Comparison of ENCODE assay signal across 9 cellular contexts in the genomic region with DNA sequence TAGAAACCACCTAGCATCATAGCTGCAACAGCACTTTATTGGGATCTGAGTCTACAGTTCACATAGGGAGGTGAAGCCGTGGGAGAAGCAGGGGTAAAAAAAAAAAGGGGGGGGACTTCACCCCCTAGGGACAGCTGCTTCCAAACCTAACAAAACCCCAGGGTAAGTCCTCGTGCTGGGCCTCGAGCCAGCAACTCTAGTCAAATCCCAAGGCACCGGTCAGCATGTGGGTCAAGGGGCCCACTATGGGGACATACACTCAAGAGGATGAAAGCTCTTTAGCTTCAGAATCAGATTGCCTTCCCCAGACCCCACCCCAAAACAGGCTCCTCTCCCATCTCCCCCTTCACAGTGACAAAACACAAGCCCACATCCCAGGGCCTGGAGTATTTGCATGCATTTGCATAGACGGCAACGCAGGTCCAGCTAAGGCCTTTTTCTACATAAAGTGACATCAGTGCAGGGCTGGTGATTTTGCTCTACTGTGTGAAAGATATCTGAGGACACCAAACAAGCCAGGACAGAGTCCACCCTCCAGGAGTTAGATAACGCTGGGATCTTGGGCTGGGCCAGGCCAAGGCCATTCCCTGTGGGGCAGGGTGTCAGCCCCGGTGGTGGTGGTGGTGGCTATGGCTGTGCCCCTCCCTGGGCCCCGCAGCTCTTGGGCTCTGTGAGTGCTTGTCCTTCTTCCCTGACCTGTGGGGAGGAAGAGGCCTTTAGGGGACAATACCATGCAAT. TPM values are rescaled to one million over a fixed set of nuclear protein-coding genes. Genes with fewer than 3 reads are reported as not detected.
DNase-seq lines count a peak whose midpoint lies in the region; ATAC-seq, FAIRE-seq and TF ChIP-seq lines count a peak whose summit lies in the region.
"Had no signal": no experiment of that assay in that cellular context is flagged by ENCODE, and none has a peak within 500 bp of the region (broad histone marks: within the 10 kb centered on the region; RNA-seq: fewer than 3 reads in every experiment).

No MANE protein-coding gene starts in this region.

- H3K27me3 ChIP-seq in HL-60 (ENCODE audit: insufficient read depth, poor library complexity, severe bottlenecking) (no peaks in the 10 kb centered on the region), heart left ventricle (no peaks in the 10 kb centered on the region), small intestine (ENCODE audit: control insufficient read depth in 2 of 2, insufficient read depth in 2 of 2, low read length in 2 of 2) (no peaks in the 10 kb centered on the region)

- TF ChIP-seq CTCF in HL-60 (IDR thresholded peaks at IDR 0.05; ENCODE audit: insufficient read depth, low read length) (no peak), heart left ventricle (IDR thresholded peaks at IDR 0.05) (no peak)

- FAIRE-seq in small intestine (lab: Jason Lieb, UNC), result no peak

- TF ChIP-seq POLR2A in Raji (IDR thresholded peaks at IDR 0.05; ENCODE audit: insufficient read depth, low read depth, low read length), result peak; percentile 49
- TF ChIP-seq POLR2A in heart left ventricle (IDR thresholded peaks at IDR 0.05), result no peak

- DNase-seq in HL-60 (ENCODE audit: low read depth in 1 of 2, low spot score in 1 of 2) (no peak), heart left ventricle (peak in 1 of 5 donors; percentile 63), small intestine (peak; percentile 93), amniotic stem cell (lab: John Stamatoyannopoulos, UW) (no peak), HK-2 (ENCODE audit: unreplicated experiment) (no peak)
- DNase-seq: HFFc6, occipital lobe had no signal

- H3K27ac ChIP-seq in HL-60 (replicated peaks) (peak overlapping the region; percentile 26), heart left ventricle (peak overlapping the region in 10 of 12 donors; percentile 18 to 77 (median 36)), small intestine (ENCODE audit: low read depth in 1 of 2, low read length in 1 of 2) (peak overlapping the region; percentile 34 to 83)

- no peaks in the 10 kb centered on the region for H3K9me3 ChIP-seq in heart left ventricle
- H3K9me3 ChIP-seq in small intestine (ENCODE audit: control insufficient read depth, low read depth), result no peaks in the 10 kb centered on the region

- peaks cover 0 to 47% (median 8%) of the 10 kb centered on the region in 12 donors for H3K4me1 ChIP-seq in heart left ventricle
- peaks cover 4 to 14% of the 10 kb centered on the region in 2 donors for H3K4me1 ChIP-seq in small intestine (ENCODE audit: control insufficient read depth in 2 of 2, insufficient read depth in 1 of 2, low read depth in 1 of 2, low read length in 1 of 2)

- H3K4me3 ChIP-seq in HL-60 (replicated peaks; ENCODE audit: insufficient read depth, low read length) (no peak overlapping the region), heart left ventricle (no peak overlapping the region), small intestine (ENCODE audit: low read depth in 1 of 2, low read length in 2 of 2) (no peak overlapping the region)

- no peak for ATAC-seq in heart left ventricle
- no peak for ATAC-seq in GM18498 (IDR thresholded peaks at IDR 0.05; ENCODE audit: unreplicated experiment)

- intact Hi-C loops in heart left ventricle (cut with DNase I), result no loop called here

- H3K36me3 ChIP-seq in heart left ventricle, result peaks cover 0 to 41% (median 17%) of the 10 kb centered on the region in 9 donors
- H3K36me3 ChIP-seq in small intestine (ENCODE audit: control insufficient read depth in 2 of 2, insufficient read depth in 2 of 2, low read length in 2 of 2), result peaks cover 3 to 7% of the 10 kb centered on the region in 2 donors

- 47 to 62% (median 50%) methylated on average over 9 of the region's 9 CpGs for WGBS in heart left ventricle, 4 donors
- 16 to 43% (median 23%) methylated on average over 9 of the region's 9 CpGs for WGBS in small intestine, 3 donors

RNA-seq across cellular contexts. Expression of gene PMVK, which starts 8.1 kb away (rescaled TPM):
- total RNA-seq in heart left ventricle, result 10 to 100 TPM; 12.8 to 50.8 (median 37.5) TPM
- polyA plus RNA-seq in heart left ventricle, result 10 to 100 TPM; 47.1 to 52.1 TPM
- 100 to 1,000 TPM in 1 of 3 donors, 10 to 100 TPM in 2; 59.5 to 120 (median 92.6) TPM for polyA plus RNA-seq in small intestine

RNA-seq across cellular contexts. Expression of gene PBXIP1, which starts 11.3 kb away (rescaled TPM):
- total RNA-seq in heart left ventricle, result 10 to 100 TPM; 38.2 to 70.4 (median 51.7) TPM
- 10 to 100 TPM; 36.9 to 38.2 TPM for polyA plus RNA-seq in heart left ventricle
- 10 to 100 TPM; 31.9 to 40.7 (median 34.9) TPM for polyA plus RNA-seq in small intestine

RNA-seq across cellular contexts. Expression of gene PYGO2, which starts 17.0 kb away (rescaled TPM):
- 10 to 100 TPM; 10.7 to 19.2 (median 16.3) TPM for total RNA-seq in heart left ventricle
- polyA plus RNA-seq in heart left ventricle (10 to 100 TPM in 1 of 2 donors, 1 to 10 TPM in 1; 9.7 to 18.0 TPM), small intestine (10 to 100 TPM; 22.1 to 27.5 (median 22.2) TPM)

RNA-seq across cellular contexts. Expression of gene SHC1, which starts 26.0 kb away (rescaled TPM):
- total RNA-seq in heart left ventricle, result 100 to 1,000 TPM in 1 of 9 donors, 10 to 100 TPM in 8; 38.8 to 115 (median 62.4) TPM
- polyA plus RNA-seq in heart left ventricle (10 to 100 TPM; 23.6 to 93.7 TPM), small intestine (10 to 100 TPM; 59.7 to 84.8 (median 67.8) TPM)

RNA-seq across cellular contexts. Expression of gene CKS1B, which starts 29.9 kb away (rescaled TPM):
- 10 to 100 TPM; 11.0 to 30.0 (median 16.7) TPM for total RNA-seq in heart left ventricle
- 10 to 100 TPM in 1 of 2 donors, 1 to 10 TPM in 1; 6.8 to 48.9 TPM for polyA plus RNA-seq in heart left ventricle
- 100 to 1,000 TPM in 1 of 3 donors, 10 to 100 TPM in 2; 63.7 to 117 (median 81.3) TPM for polyA plus RNA-seq in small intestine
